ENCODE assay signal across 25 cellular contexts in the genomic region with DNA sequence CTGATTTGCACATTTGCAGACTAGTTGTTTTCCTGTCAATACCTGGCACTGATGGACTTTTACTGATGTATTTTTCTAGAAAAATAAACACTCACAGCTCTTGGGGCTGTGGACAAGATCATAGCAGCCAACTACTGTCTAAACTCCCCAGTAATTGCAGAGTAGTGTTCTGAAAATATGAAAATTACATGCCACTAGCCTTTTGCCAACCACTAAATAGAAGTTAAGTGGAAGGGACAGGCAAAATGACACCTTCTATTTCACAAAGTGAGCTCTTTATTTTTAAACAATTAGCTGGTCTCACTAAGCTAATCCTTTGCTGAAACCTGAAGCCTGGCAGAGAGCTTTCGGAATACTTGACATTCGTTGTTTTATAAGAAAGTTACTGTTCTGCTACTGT.
"Had no signal": no experiment of that assay in that cellular context is flagged by ENCODE, and none has a peak within 500 bp of the region (broad histone marks: within the 10 kb centered on the region; RNA-seq: fewer than 3 reads in every experiment).

No MANE protein-coding gene starts in this region.

- H3K4me3 ChIP-seq: breast epithelium, K562, PC-9 had no signal

- H3K4me2 ChIP-seq: PC-9 had no signal

- H2AFZ ChIP-seq: PC-9 had no signal

- H3K9me3 Mint-ChIP-seq: activated naive CD4-positive, alpha-beta T cell treated with anti-CD3 and anti-CD28 coated beads, Interleukin-2, amount 50 U/mL, for 24 hours; T-helper 1 cell treated with Interleukin-12 subunit alpha and Interleukin-12 subunit beta and Interleukin-4 antibody, amounts not matched to agents 30 μg/mL and 1 μg/mL, for 36 hours; WTC11 had no signal

- H3K36me3 ChIP-seq: breast epithelium had no signal

- H3K36me3 Mint-ChIP-seq: activated naive CD4-positive, alpha-beta T cell treated with anti-CD3 and anti-CD28 coated beads, Interleukin-2, amount 50 U/mL, for 24 hours had no signal

- H3K27me3 ChIP-seq: breast epithelium had no signal

- H3K27ac ChIP-seq: breast epithelium, PC-9 had no signal

- H3K27me3 Mint-ChIP-seq: activated naive CD4-positive, alpha-beta T cell treated with anti-CD3 and anti-CD28 coated beads, Interleukin-2, amount 50 U/mL, for 24 hours had no signal

- FAIRE-seq: K562 had no signal

- H3K4me1 ChIP-seq: breast epithelium had no signal

- DNase-seq: activated CD4-positive, alpha-beta T cell treated with anti-CD3 and anti-CD28 coated beads for 48 hours; activated CD4-positive, alpha-beta T cell treated with anti-CD3 and anti-CD28 coated beads, Interleukin-2, amount 50 U/mL, for 4 hours; activated CD4-positive, CD25-positive, alpha-beta regulatory T cell treated with anti-CD3 and anti-CD28 coated beads, Interleukin-2, amount 50 U/mL, for 72 hours; activated CD8-positive, alpha-beta memory T cell treated with anti-CD3 and anti-CD28 coated beads, Interleukin-2, amount 50 U/mL, for 48 hours; activated CD8-positive, alpha-beta T cell treated with anti-CD3 and anti-CD28 coated beads, Interleukin-2, amount 10 ng/mL, durations not matched to agents 7 days and 5 days; activated T-cell treated with anti-CD3 and anti-CD28 coated beads, Interleukin-2, amount 50 U/mL, for 1 hour; aorta; caudate nucleus; Karpas-422; NCI-H1092; NCI-H1436 treated with DMSO at 0.1 percent for 48 hours; NCI-H187 treated with DMSO at 0.1 percent for 48 hours; NCI-H2081 treated with DMSO at 0.1 percent for 48 hours; NCI-H2171 treated with DMSO at 0.1 percent for 48 hours; NCI-H345; NCI-H510A; NCI-H526 treated with DMSO at 0.1 percent for 48 hours; NCI-H82; PC-9; SHP77 treated with DMSO at 0.1 percent for 48 hours had no signal

- H3K27ac Mint-ChIP-seq: activated CD8-positive, alpha-beta T cell treated with anti-CD3 and anti-CD28 coated beads, Interleukin-2, amount 10 ng/mL, durations not matched to agents 7 days and 5 days; activated naive CD4-positive, alpha-beta T cell treated with anti-CD3 and anti-CD28 coated beads, Interleukin-2, amount 50 U/mL, for 24 hours; T-helper 1 cell treated with Interleukin-12 subunit alpha and Interleukin-12 subunit beta and Interleukin-4 antibody, amounts not matched to agents 30 μg/mL and 1 μg/mL, for 36 hours had no signal

- H3K4me1 Mint-ChIP-seq: activated naive CD4-positive, alpha-beta T cell treated with anti-CD3 and anti-CD28 coated beads, Interleukin-2, amount 50 U/mL, for 24 hours had no signal

- ATAC-seq: activated CD8-positive, alpha-beta T cell treated with anti-CD3 and anti-CD28 coated beads, Interleukin-2, amount 10 ng/mL, durations not matched to agents 7 days and 5 days; K562 had no signal

- H3K9me3 ChIP-seq: breast epithelium had no signal

- H3K4me3 Mint-ChIP-seq: activated CD8-positive, alpha-beta T cell treated with anti-CD3 and anti-CD28 coated beads, Interleukin-2, amount 10 ng/mL, durations not matched to agents 7 days and 5 days; activated naive CD4-positive, alpha-beta T cell treated with anti-CD3 and anti-CD28 coated beads, Interleukin-2, amount 50 U/mL, for 24 hours; T-helper 1 cell treated with Interleukin-12 subunit alpha and Interleukin-12 subunit beta and Interleukin-4 antibody, amounts not matched to agents 30 μg/mL and 1 μg/mL, for 36 hours; WTC11 had no signal
